In genomic region chr18:9558397-9559064, GRCh38 we compare ENCODE assay signal across 1 cellular context.
TF ChIP-seq lines count a peak whose summit lies in the region.

No MANE protein-coding gene starts in this region.

TF ChIP-seq in WTC11, 78 proteins besides CTCF, POLR2A, EP300 and RAD21 (continued from another document):
- TF ChIP-seq ERG (CRISPR knock-in tag; IDR thresholded peaks at IDR 0.05): no peak
- no peak for TF ChIP-seq FOXK1 (CRISPR knock-in tag; IDR thresholded peaks at IDR 0.05)
